In the genomic region with DNA sequence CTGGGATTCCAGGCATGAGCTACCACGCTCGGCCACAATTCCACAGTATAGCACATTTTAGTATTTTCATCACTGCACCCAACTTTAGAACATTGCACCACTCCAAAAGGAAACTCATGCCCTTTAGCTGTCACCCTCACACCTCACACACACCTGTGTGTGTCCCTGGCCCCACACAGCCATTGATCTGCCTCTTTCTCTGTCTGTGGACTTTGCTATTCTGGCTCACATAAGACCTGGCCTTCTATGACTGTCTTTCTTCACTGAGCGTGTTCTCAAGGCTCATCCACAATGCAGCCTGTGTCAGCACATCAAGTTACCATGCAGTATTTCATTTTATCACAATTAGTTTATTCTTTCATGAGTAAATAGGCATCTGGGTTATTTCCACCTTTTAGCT, we compare ENCODE assay signal across 29 cellular contexts.
"Had no signal": no experiment of that assay in that cellular context is flagged by ENCODE, and none has a peak within 500 bp of the region (broad histone marks: within the 10 kb centered on the region; RNA-seq: fewer than 3 reads in every experiment).

No MANE protein-coding gene starts in this region.

- H3K27ac ChIP-seq: colonic mucosa, coronary artery, dorsolateral prefrontal cortex, epithelial cell of prostate, esophagus muscularis mucosa, esophagus squamous epithelium, foreskin keratinocyte, gastrocnemius medialis, gastroesophageal sphincter, heart left ventricle, heart right ventricle had no signal

- H3K4me3 Mint-ChIP-seq: dendritic cell treated with granulocyte-macrophage colony-stimulating factor and Interleukin-4, amounts not matched to agents 40 ng/mL and 50 ng/mL, for 4 days; effector memory CD8-positive, alpha-beta T cell; endodermal cell had no signal

- H3K27ac Mint-ChIP-seq: dendritic cell treated with granulocyte-macrophage colony-stimulating factor and Interleukin-4, amounts not matched to agents 40 ng/mL and 50 ng/mL, for 4 days; effector memory CD8-positive, alpha-beta T cell; endodermal cell had no signal

- ATAC-seq: effector memory CD8-positive, alpha-beta T cell; esophagus mucosa; foreskin keratinocyte; gastrocnemius medialis; gastroesophageal sphincter; heart left ventricle; heart right ventricle had no signal

- H3K27me3 ChIP-seq: colonic mucosa, dorsolateral prefrontal cortex, foreskin keratinocyte had no signal

- H3K4me3 ChIP-seq: colonic mucosa, coronary artery, dorsolateral prefrontal cortex, esophagus muscularis mucosa, esophagus squamous epithelium, gastrocnemius medialis, gastroesophageal sphincter, heart left ventricle, heart right ventricle had no signal

- FAIRE-seq: colon, endometrium, endothelial cell of umbilical vein, frontal cortex had no signal

- H3K9me3 Mint-ChIP-seq: dendritic cell treated with granulocyte-macrophage colony-stimulating factor and Interleukin-4, amounts not matched to agents 40 ng/mL and 50 ng/mL, for 4 days; effector memory CD8-positive, alpha-beta T cell; endodermal cell had no signal

- DNase-seq: colonic mucosa; cortex of kidney; dermis blood vessel endothelial cell; dorsolateral prefrontal cortex; effector CD4-positive, alpha-beta T cell; effector CD8-positive, alpha-beta T cell; effector memory CD4-positive, alpha-beta T cell; effector memory CD8-positive, alpha-beta T cell; endodermal cell; erythroblast; esophagus squamous epithelium; foreskin fibroblast; foreskin keratinocyte; foreskin melanocyte; gastrocnemius medialis; glutamatergic neuron; head of caudate nucleus; heart left ventricle; heart right ventricle had no signal

- H3K4me1 ChIP-seq: colonic mucosa, esophagus muscularis mucosa, esophagus squamous epithelium, foreskin keratinocyte, gastrocnemius medialis, gastroesophageal sphincter, heart left ventricle, heart right ventricle had no signal

- H3K9me3 ChIP-seq: colonic mucosa, esophagus muscularis mucosa, esophagus squamous epithelium, gastrocnemius medialis, gastroesophageal sphincter, heart left ventricle, heart right ventricle had no signal

- H3K4me1 Mint-ChIP-seq: endodermal cell had no signal

- H3K36me3 ChIP-seq: colonic mucosa, esophagus muscularis mucosa, esophagus squamous epithelium, gastrocnemius medialis, gastroesophageal sphincter, heart left ventricle, heart right ventricle had no signal
